In genomic region chr2:138421315-138421970, GRCh38 we compare ENCODE assay signal across 1 cellular context.
A peak's percentile ranks its signal among the peaks of the same experiment; 100 is the strongest.
TF ChIP-seq lines count a peak whose summit lies in the region.

No MANE protein-coding gene starts in this region.

TF ChIP-seq in HepG2, 621 proteins besides CTCF, POLR2A, EP300 and RAD21 (continued from another document):
- 0 out of 2 replicates have a peak, but pooled peaks have one; percentile 52 for TF ChIP-seq DNMT3B (CRISPR knock-in tag; conservative IDR thresholded peaks at IDR 0.05)
- TF ChIP-seq PAXIP1 (CRISPR knock-in tag; conservative IDR thresholded peaks at IDR 0.05), result peak; percentile 35
- TF ChIP-seq SIX4 (CRISPR knock-in tag; IDR thresholded peaks at IDR 0.05), result peak; percentile 61; the same call in 1 of the 2 replicates
- peak; percentile 59; the same call in 1 of the 2 replicates for TF ChIP-seq NCOA2 (CRISPR knock-in tag; IDR thresholded peaks at IDR 0.05)
